8 cellular contexts compared by ENCODE assay signal in the genomic region with DNA sequence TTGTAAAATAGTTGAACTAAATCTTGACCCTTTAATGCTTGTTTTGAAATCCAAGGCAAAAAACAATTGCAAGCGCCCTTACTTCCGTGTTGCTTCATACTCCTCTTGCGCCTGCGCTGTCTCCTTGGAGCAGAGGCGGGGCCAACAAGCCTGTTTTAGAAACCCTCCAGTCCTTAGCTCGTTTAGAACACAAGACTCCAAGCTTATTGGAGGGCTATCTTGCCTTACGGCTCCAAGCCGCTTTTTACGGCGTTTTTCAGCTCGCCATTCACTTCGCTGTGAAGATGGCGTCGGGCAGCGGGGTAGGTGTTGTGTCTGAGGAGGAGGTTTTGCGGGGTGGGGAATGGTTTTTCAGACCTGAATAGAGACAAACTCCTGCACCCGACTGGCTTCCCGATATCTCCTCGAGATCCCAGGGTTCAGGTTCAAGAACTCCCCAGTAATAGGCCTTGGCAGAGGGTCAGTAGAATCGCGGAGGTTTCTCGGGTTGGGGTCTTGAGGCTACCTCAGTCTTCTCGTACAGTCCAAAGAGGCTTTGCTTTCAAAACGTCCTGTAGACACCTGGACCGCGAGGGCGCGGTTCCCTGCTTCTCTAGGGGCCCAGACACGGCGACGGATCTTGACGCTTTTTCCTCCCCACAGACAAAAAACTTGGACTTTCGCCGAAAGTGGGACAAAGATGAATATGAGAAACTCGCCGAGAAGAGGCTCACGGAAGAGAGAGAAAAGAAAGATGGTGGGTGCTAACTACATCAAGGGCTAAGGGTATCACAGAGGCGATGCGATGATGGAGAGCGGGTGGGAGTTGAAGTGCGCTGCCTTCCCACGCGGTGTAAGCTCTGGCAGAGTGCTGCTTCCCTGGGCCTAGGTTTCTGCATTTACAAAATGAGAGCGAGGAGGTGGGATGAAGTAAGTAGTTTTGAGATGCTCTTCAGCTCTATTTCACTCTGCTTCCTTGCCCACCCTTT. TPM values are rescaled to one million over a fixed set of nuclear protein-coding genes. Genes with fewer than 3 reads are reported as not detected.
DNase-seq lines count a peak whose midpoint lies in the region; ATAC-seq and TF ChIP-seq lines count a peak whose summit lies in the region.

A gene with protein sequence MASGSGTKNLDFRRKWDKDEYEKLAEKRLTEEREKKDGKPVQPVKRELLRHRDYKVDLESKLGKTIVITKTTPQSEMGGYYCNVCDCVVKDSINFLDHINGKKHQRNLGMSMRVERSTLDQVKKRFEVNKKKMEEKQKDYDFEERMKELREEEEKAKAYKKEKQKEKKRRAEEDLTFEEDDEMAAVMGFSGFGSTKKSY (plus strand): TSS at position 271 of the 968 bp plus-strand sequence. CDS start 14 bp downstream, at position 285.

- H3K4me3 ChIP-seq in AG04450 (ENCODE audit: low read depth, low read length) (peak within 1 kb of the TSS; percentile 92), cardiac fibroblast (replicated peaks in 1 of 2; ENCODE audit: low read depth in 2 of 2, low read length in 2 of 2) (peak within 1 kb of the TSS; percentile 83 to 87), smooth muscle cell (peak within 1 kb of the TSS; percentile 87)

- peak; percentile 96 for DNase-seq in AG04450 (ENCODE audit: low read depth, low spot score)
- peak; percentile 98 for DNase-seq in NCI-H226
- peak; percentile 91 for DNase-seq in WTC11 (ENCODE audit: low spot score)
- peak; percentile 99 to 100 for DNase-seq in cardiac fibroblast (ENCODE audit: low read depth in 2 of 2)
- DNase-seq in iPS-NIHi7 (ENCODE audit: extremely low spot score) = peak; percentile 96
- DNase-seq in smooth muscle cell (lab: John Stamatoyannopoulos, UW; ENCODE audit: unreplicated experiment) = peak; percentile 45

- peaks cover 23% of the 10 kb centered on the region for H3K4me1 Mint-ChIP-seq in WTC11

- 5% methylated on average over 44 of the region's 44 CpGs for WGBS in smooth muscle cell (ENCODE audit: low lambda C conversion rate)

- peaks cover 24% of the 10 kb centered on the region for H3K36me3 ChIP-seq in smooth muscle cell (ENCODE audit: low read depth)

- peaks cover 8% of the 10 kb centered on the region for H4K20me1 ChIP-seq in smooth muscle cell (ENCODE audit: low read depth)

- H2AFZ ChIP-seq in smooth muscle cell (ENCODE audit: low read depth) = peak within 1 kb of the TSS; percentile 37

- peaks cover 81% of the 10 kb centered on the region for H3K36me3 Mint-ChIP-seq in WTC11

- H3K4me2 ChIP-seq in smooth muscle cell = peak within 1 kb of the TSS; percentile 89

- H3K9me3 ChIP-seq in AG04450 (ENCODE audit: control insufficient read depth, insufficient read depth, low read length) = no peaks in the 10 kb centered on the region
- no peaks in the 10 kb centered on the region for H3K9me3 ChIP-seq in smooth muscle cell (replicated peaks; ENCODE audit: low read depth)

- peaks cover 22% of the 10 kb centered on the region for H3K79me2 ChIP-seq in smooth muscle cell (ENCODE audit: low read depth)

- peak within 1 kb of the TSS; percentile 86 for H3K27ac Mint-ChIP-seq in WTC11

- H3K27me3 Mint-ChIP-seq in WTC11 (ENCODE audit: low read depth) = no peaks in the 10 kb centered on the region

- H3K27me3 ChIP-seq in AG04450 (ENCODE audit: control insufficient read depth, insufficient read depth, low read length) = no peaks in the 10 kb centered on the region
- H3K27me3 ChIP-seq in smooth muscle cell (ENCODE audit: low read depth) = no peaks in the 10 kb centered on the region

- peaks cover 35% of the 10 kb centered on the region for H3F3A ChIP-seq in smooth muscle cell (ENCODE audit: low read depth)

- no peak for TF ChIP-seq CTCF in AG04450 (IDR thresholded peaks at IDR 0.05; ENCODE audit: low read depth, low read length)
- TF ChIP-seq CTCF in WTC11 (IDR thresholded peaks at IDR 0.05) = no peak
- no peak for TF ChIP-seq CTCF in cardiac fibroblast (IDR thresholded peaks at IDR 0.05; ENCODE audit: low read depth, low read length)
- TF ChIP-seq CTCF in smooth muscle cell (IDR thresholded peaks at IDR 0.05; ENCODE audit: borderline replicate concordance, insufficient read depth, poor library complexity, severe bottlenecking) = no peak

- peak within 1 kb of the TSS; percentile 97 for H3K4me3 Mint-ChIP-seq in WTC11

- H3K27ac ChIP-seq in AG04450 (ENCODE audit: low read depth, low read length) = peak within 1 kb of the TSS; percentile 39
- H3K27ac ChIP-seq in smooth muscle cell (ENCODE audit: low read depth) = peak within 1 kb of the TSS; percentile 52

- CTCF ChIA-PET in AG04450 (lab: Charles Lee) (interaction anchor here (0.6 to 1.7 kb wide), 2 partner anchors 11 to 18 kb away, joined by 3 read pairs; no protein-coding TSS in a partner anchor), WTC11 (lab: Charles Lee) (interaction anchor here (0.7 to 1.9 kb wide), 13 partner anchors 9 to 354 kb away, joined by 3 to 10 read pairs (median 5); a partner anchor contains a TSS)

- peak within 1 kb of the TSS; percentile 89 for H3K9ac ChIP-seq in smooth muscle cell (ENCODE audit: low read depth)

- peaks cover 10% of the 10 kb centered on the region for H3K4me1 ChIP-seq in smooth muscle cell (ENCODE audit: low read depth)

- H3K9me3 Mint-ChIP-seq in WTC11 = no peaks in the 10 kb centered on the region

- POLR2A ChIA-PET in AG04450 (lab: Yijun Ruan, JAX) = interaction anchor here (0.7 to 1.2 kb wide), 6 partner anchors 9 to 299 kb away, joined by 3 to 21 read pairs (median 5); a partner anchor contains a TSS
- POLR2A ChIA-PET in WTC11 (lab: Charles Lee) = interaction anchor here (0.6 to 1.4 kb wide), 9 partner anchors 9 to 298 kb away, joined by 3 to 10 read pairs (median 3); a partner anchor contains a TSS

- ATAC-seq in GM18909 (IDR thresholded peaks at IDR 0.05; ENCODE audit: poor library complexity, unreplicated experiment) (peak; percentile 98), HG03175 (IDR thresholded peaks at IDR 0.05; ENCODE audit: unreplicated experiment) (peak; percentile 98), WTC11 (peak; percentile 99)

TF ChIP-seq in WTC11, 78 proteins besides CTCF, POLR2A, EP300 and RAD21:
- TF ChIP-seq TEAD1 (CRISPR knock-in tag; IDR thresholded peaks at IDR 0.05) (no peak), NFYB (CRISPR knock-in tag; conservative IDR thresholded peaks at IDR 0.05; ENCODE audit: low read depth) (peak; percentile 85), ZNF232 (CRISPR knock-in tag; IDR thresholded peaks at IDR 0.05) (0 out of 2 replicates have a peak, but pooled peaks have one; percentile 12), FOXK1 (CRISPR knock-in tag; IDR thresholded peaks at IDR 0.05) (peak; percentile 91; the same call in 1 of the 2 replicates), SP1 (CRISPR knock-in tag; conservative IDR thresholded peaks at IDR 0.05) (peak; percentile 80), GABPB1 (CRISPR knock-in tag; IDR thresholded peaks at IDR 0.05) (0 out of 2 replicates have a peak, but pooled peaks have one; percentile 41)
- TF ChIP-seq, protein P1, sequence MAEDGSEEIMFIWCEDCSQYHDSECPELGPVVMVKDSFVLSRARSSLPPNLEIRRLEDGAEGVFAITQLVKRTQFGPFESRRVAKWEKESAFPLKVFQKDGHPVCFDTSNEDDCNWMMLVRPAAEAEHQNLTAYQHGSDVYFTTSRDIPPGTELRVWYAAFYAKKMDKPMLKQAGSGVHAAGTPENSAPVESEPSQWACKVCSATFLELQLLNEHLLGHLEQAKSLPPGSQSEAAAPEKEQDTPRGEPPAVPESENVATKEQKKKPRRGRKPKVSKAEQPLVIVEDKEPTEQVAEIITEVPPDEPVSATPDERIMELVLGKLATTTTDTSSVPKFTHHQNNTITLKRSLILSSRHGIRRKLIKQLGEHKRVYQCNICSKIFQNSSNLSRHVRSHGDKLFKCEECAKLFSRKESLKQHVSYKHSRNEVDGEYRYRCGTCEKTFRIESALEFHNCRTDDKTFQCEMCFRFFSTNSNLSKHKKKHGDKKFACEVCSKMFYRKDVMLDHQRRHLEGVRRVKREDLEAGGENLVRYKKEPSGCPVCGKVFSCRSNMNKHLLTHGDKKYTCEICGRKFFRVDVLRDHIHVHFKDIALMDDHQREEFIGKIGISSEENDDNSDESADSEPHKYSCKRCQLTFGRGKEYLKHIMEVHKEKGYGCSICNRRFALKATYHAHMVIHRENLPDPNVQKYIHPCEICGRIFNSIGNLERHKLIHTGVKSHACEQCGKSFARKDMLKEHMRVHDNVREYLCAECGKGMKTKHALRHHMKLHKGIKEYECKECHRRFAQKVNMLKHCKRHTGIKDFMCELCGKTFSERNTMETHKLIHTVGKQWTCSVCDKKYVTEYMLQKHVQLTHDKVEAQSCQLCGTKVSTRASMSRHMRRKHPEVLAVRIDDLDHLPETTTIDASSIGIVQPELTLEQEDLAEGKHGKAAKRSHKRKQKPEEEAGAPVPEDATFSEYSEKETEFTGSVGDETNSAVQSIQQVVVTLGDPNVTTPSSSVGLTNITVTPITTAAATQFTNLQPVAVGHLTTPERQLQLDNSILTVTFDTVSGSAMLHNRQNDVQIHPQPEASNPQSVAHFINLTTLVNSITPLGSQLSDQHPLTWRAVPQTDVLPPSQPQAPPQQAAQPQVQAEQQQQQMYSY (CRISPR knock-in tag; IDR thresholded peaks at IDR 0.05) = no peak

RNA-seq across cellular contexts. Expression of the gene that starts here (rescaled TPM):
- polyA plus RNA-seq in AG04450 (2011; rRNA removed) = 66.6 and 82.8 TPM in 2 replicates
- 21.2 and 31.6 TPM in 2 replicates for polyA minus RNA-seq in AG04450 (2011; rRNA and poly(A)+ RNA removed)
- 50.3 to 57.2 TPM (median 54.7 TPM) in 3 replicates for total RNA-seq in WTC11 (2021)
- total RNA-seq in smooth muscle cell = 32.9 and 39.7 TPM in 2 replicates
- polyA plus RNA-seq in smooth muscle cell = 34.6 and 37.2 TPM in 2 replicates

Comparison
In these comparisons a context has a peak if more than half of its experiments do, and no peak if none do; other contexts are left out.
1. Peak in every context shown above with its lines: DNase-seq, ATAC-seq, H3K4me3 ChIP-seq and H3K27ac ChIP-seq.
2. DNase-seq: peak in every context shown above with its lines; median percentile 100 in cardiac fibroblast; 98 in NCI-H226; 96 in AG04450; 96 in iPS-NIHi7; 91 in WTC11; 45 in smooth muscle cell.